2 cellular contexts compared by ENCODE assay signal in the genomic region with DNA sequence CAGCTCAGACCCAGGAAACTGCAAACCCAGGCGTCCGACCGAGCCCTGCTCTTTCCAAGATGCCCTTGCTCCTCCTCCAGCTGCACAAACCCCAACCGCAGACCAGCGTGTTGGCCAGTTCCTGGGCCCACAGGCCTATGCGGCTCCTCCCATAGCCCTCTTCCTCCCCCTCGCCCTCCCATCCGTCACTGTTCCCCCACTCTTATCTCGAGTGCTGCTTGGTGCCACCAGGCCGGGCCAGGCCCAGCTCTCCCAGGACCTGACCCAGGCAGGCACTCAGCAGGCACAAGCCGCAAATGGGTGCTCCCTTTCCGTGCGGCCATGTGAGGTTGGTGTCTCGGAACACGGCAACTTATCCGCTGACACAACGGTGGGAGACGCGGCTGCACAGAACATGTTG.
TF ChIP-seq lines count a peak whose summit lies in the region.

No MANE protein-coding gene starts in this region.

TF ChIP-seq in HepG2, 621 proteins besides CTCF, POLR2A, EP300 and RAD21:
- TF ChIP-seq AGO2 (optimal IDR thresholded peaks at IDR 0.05; ENCODE audit: low read depth, low read length) (peak; percentile 18), MAF1 (CRISPR knock-in tag; IDR thresholded peaks at IDR 0.05; ENCODE audit: borderline replicate concordance) (no peak), ZNF777 (CRISPR knock-in tag; IDR thresholded peaks at IDR 0.05) (no peak), KDM3A (CRISPR knock-in tag; IDR thresholded peaks at IDR 0.05; ENCODE audit: low read depth) (no peak), ZNF569 (CRISPR knock-in tag; IDR thresholded peaks at IDR 0.05; ENCODE audit: borderline replicate concordance) (no peak), ZNF678 (CRISPR knock-in tag; IDR thresholded peaks at IDR 0.05) (no peak)
- TF ChIP-seq, protein P1, sequence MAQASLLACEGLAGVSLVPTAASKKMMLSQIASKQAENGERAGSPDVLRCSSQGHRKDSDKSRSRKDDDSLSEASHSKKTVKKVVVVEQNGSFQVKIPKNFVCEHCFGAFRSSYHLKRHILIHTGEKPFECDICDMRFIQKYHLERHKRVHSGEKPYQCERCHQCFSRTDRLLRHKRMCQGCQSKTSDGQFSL (CRISPR knock-in tag; IDR thresholded peaks at IDR 0.05), result peak; percentile 41; the same call in 1 of the 2 replicates

TF ChIP-seq in K562, 482 proteins besides CTCF, POLR2A, EP300 and RAD21:
- no peak for TF ChIP-seq RFX7 (CRISPR knock-in tag; IDR thresholded peaks at IDR 0.05)
- TF ChIP-seq ZNF75A (CRISPR knock-in tag; IDR thresholded peaks at IDR 0.05), result no peak
- TF ChIP-seq, protein P2, sequence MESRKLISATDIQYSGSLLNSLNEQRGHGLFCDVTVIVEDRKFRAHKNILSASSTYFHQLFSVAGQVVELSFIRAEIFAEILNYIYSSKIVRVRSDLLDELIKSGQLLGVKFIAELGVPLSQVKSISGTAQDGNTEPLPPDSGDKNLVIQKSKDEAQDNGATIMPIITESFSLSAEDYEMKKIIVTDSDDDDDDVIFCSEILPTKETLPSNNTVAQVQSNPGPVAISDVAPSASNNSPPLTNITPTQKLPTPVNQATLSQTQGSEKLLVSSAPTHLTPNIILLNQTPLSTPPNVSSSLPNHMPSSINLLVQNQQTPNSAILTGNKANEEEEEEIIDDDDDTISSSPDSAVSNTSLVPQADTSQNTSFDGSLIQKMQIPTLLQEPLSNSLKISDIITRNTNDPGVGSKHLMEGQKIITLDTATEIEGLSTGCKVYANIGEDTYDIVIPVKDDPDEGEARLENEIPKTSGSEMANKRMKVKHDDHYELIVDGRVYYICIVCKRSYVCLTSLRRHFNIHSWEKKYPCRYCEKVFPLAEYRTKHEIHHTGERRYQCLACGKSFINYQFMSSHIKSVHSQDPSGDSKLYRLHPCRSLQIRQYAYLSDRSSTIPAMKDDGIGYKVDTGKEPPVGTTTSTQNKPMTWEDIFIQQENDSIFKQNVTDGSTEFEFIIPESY (CRISPR knock-in tag; IDR thresholded peaks at IDR 0.05), result 0 out of 2 replicates have a peak, but pooled peaks have one; percentile 18
TF ChIP-seq in K562: peak in this region for 1.
